Comparison of ENCODE assay signal across 17 cellular contexts in the genomic region with DNA sequence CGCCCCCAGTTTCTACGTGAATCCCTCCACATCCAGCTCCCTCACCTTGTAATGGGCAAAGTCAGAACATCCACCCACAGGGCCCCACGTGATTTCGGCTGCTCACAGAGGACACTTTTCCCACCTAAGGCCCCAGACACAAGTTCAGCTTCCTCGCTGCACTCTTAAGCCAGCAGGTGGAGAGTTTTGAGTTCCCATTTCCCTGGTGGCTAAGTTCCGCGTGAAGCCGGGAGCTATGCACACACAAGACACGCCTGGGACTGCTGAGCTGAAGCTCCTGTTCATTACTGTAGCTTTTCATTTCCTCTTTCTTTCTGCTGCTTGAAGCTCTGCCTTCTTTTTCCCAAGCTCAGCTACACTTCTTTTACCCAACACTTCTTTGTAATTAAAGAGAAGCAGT.
"Had no signal": no experiment of that assay in that cellular context is flagged by ENCODE, and none has a peak within 500 bp of the region (broad histone marks: within the 10 kb centered on the region; RNA-seq: fewer than 3 reads in every experiment).

No MANE protein-coding gene starts in this region.

- H3K36me3 Mint-ChIP-seq: naive thymus-derived CD8-positive, alpha-beta T cell had no signal

- H3K27ac Mint-ChIP-seq: endodermal cell; naive thymus-derived CD8-positive, alpha-beta T cell had no signal

- DNase-seq: effector CD4-positive, alpha-beta T cell; endodermal cell; erythroblast; foreskin keratinocyte; kidney; left cardiac atrium; naive thymus-derived CD8-positive, alpha-beta T cell; nucleus accumbens; ovary; small intestine; stimulated activated CD4-positive, alpha-beta T cell treated with anti-CD3 and anti-CD28 coated beads, Interleukin-12 subunit alpha, Interleukin-12 subunit beta, amount 100 ng/mL, for 4 hours; stimulated activated naive CD4-positive, alpha-beta T cell treated with Interleukin-2 at 50 U/mL for 16 hours; trophoblast cell had no signal

- H3K9me3 ChIP-seq: ovary, right atrium auricular region had no signal

- H3K9me3 Mint-ChIP-seq: endodermal cell had no signal

- FAIRE-seq: endothelial cell of umbilical vein, kidney, small intestine had no signal

- ATAC-seq: foreskin keratinocyte; left cardiac atrium; naive thymus-derived CD8-positive, alpha-beta T cell had no signal

- H3K36me3 ChIP-seq: ovary, right atrium auricular region had no signal

- H3K4me3 ChIP-seq: coronary artery, ovary, right atrium auricular region had no signal

- H3K4me3 Mint-ChIP-seq: endodermal cell; naive thymus-derived CD8-positive, alpha-beta T cell; neural crest cell had no signal

- H3K27ac ChIP-seq: coronary artery, foreskin keratinocyte, ovary, right atrium auricular region had no signal

- H3K4me1 ChIP-seq: foreskin keratinocyte, right atrium auricular region had no signal

- H3K27me3 ChIP-seq: foreskin keratinocyte, ovary, right atrium auricular region had no signal

- H3K4me1 Mint-ChIP-seq: neural crest cell had no signal
